ENCODE assay signal across 14 cellular contexts in the genomic region with DNA sequence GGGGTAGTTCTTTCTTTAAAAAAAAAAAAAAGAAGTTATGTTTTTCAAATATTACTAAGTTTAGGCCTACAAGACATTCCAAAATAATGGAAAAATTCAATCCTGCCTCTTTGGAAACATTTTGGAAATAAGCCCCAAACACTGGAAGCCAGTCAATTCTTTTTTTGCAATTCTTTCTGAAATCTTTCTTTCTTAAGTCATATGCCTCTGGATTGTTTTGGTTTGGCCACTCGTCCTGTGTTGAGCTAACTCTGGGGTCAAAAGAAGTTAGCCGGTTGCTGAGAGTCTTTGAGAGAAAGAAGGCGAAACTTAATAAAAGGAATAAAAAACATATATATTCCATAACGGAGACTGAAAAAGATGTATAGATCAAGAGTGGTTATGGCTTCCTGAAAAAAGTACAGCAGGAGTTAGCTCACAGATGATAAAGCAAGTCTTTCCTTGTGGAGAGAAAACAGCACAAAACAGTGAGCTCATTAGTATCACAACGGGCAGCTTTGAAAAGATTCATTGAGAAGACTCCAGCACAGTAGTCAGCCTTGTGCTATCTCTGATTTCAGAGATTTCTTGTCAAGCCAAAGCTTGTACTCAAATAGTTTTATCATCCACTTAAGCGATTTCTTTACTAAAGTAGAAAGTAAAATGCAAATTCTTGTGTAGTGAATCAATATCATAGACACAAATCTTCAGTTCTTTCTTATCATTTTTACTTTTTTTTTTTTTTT.
A peak's percentile ranks its signal among the peaks of the same experiment; 100 is the strongest.
DNase-seq lines count a peak whose midpoint lies in the region; ATAC-seq, FAIRE-seq and TF ChIP-seq lines count a peak whose summit lies in the region.
"Had no signal": no experiment of that assay in that cellular context is flagged by ENCODE, and none has a peak within 500 bp of the region (broad histone marks: within the 10 kb centered on the region; RNA-seq: fewer than 3 reads in every experiment).

No MANE protein-coding gene starts in this region.

- DNase-seq in astrocyte (ENCODE audit: low read depth) (peak; percentile 75), foreskin keratinocyte (peak; percentile 44 to 75), nephron progenitor cell (no peak), vagina (ENCODE audit: extremely low spot score in 2 of 2) (no peak), D341Med (ENCODE audit: low spot score) (no peak), NCI-H1417 (lab: John Stamatoyannopoulos, UW) (no peak)
- DNase-seq: activated CD4-positive, alpha-beta T cell treated with anti-CD3 and anti-CD28 coated beads for 1 hour; activated naive CD4-positive, alpha-beta T cell; DMS153; effector memory CD8-positive, alpha-beta T cell; NCI-H226; RPMI8226 had no signal

- peak overlapping the region; percentile 55 for H3K4me2 ChIP-seq in astrocyte (ENCODE audit: low read length)

- intact Hi-C loops in vagina (cut with DNase I): no loop called here

- FAIRE-seq in astrocyte (lab: Jason Lieb, UNC): peak; percentile 59

- H3K27me3 Mint-ChIP-seq in astrocyte (ENCODE audit: low read depth, unreplicated experiment) (no peaks in the 10 kb centered on the region), nephron progenitor cell (ENCODE audit: low read depth, poor library complexity) (no peaks in the 10 kb centered on the region)
- H3K27me3 Mint-ChIP-seq: effector memory CD8-positive, alpha-beta T cell had no signal

- no peaks in the 10 kb centered on the region for H3K36me3 Mint-ChIP-seq in astrocyte (ENCODE audit: low read depth, unreplicated experiment)
- peaks cover 30% of the 10 kb centered on the region for H3K36me3 Mint-ChIP-seq in nephron progenitor cell (ENCODE audit: low read depth)

- no peak overlapping the region for H3K4me3 Mint-ChIP-seq in astrocyte (ENCODE audit: unreplicated experiment)
- no peak overlapping the region for H3K4me3 Mint-ChIP-seq in nephron progenitor cell
- H3K4me3 Mint-ChIP-seq: effector memory CD8-positive, alpha-beta T cell had no signal

- ATAC-seq in foreskin keratinocyte: peak; percentile 75
- ATAC-seq in GM21381 (IDR thresholded peaks at IDR 0.05; ENCODE audit: unreplicated experiment): no peak
- ATAC-seq: effector memory CD8-positive, alpha-beta T cell; left lobe of liver had no signal

- H3K79me2 ChIP-seq in astrocyte (ENCODE audit: insufficient read depth, low read length): peaks cover 48% of the 10 kb centered on the region

- peak overlapping the region; percentile 48 for H3K9ac ChIP-seq in astrocyte (ENCODE audit: low read length)

- H3K4me1 ChIP-seq in astrocyte (ENCODE audit: insufficient read depth, low read length) (peaks cover 19% of the 10 kb centered on the region), foreskin keratinocyte (peaks cover 17% of the 10 kb centered on the region), vagina (no peaks in the 10 kb centered on the region)

- no peaks in the 10 kb centered on the region for H4K20me1 ChIP-seq in astrocyte (ENCODE audit: insufficient read depth, low read length)

- H3K27ac Mint-ChIP-seq in astrocyte (ENCODE audit: unreplicated experiment) (peak overlapping the region; percentile 20), nephron progenitor cell (peak overlapping the region; percentile 61)
- H3K27ac Mint-ChIP-seq: effector memory CD8-positive, alpha-beta T cell had no signal

- H3K9me3 ChIP-seq in astrocyte (ENCODE audit: insufficient read depth, low read depth, low read length) (no peaks in the 10 kb centered on the region), vagina (no peaks in the 10 kb centered on the region)

- H3K27me3 ChIP-seq in astrocyte (ENCODE audit: insufficient read depth, low read length): no peaks in the 10 kb centered on the region
- no peaks in the 10 kb centered on the region for H3K27me3 ChIP-seq in foreskin keratinocyte
- H3K27me3 ChIP-seq in vagina: no peaks in the 10 kb centered on the region

- H3K9me3 Mint-ChIP-seq in astrocyte (ENCODE audit: unreplicated experiment) (no peaks in the 10 kb centered on the region), nephron progenitor cell (no peaks in the 10 kb centered on the region)
- H3K9me3 Mint-ChIP-seq: effector memory CD8-positive, alpha-beta T cell had no signal

- H3K4me1 Mint-ChIP-seq in astrocyte (ENCODE audit: low read depth, unreplicated experiment) (peaks cover 12% of the 10 kb centered on the region), nephron progenitor cell (peaks cover 5% of the 10 kb centered on the region)

- H3K27ac ChIP-seq in astrocyte (ENCODE audit: low read depth, low read length): peak overlapping the region; percentile 76
- peak overlapping the region; percentile 87 for H3K27ac ChIP-seq in foreskin keratinocyte
- H3K27ac ChIP-seq in vagina: peak overlapping the region; percentile 36

- no peak for TF ChIP-seq CTCF in astrocyte (IDR thresholded peaks at IDR 0.05; ENCODE audit: insufficient read depth, low read depth, low read length)
- TF ChIP-seq CTCF in foreskin keratinocyte (conservative IDR thresholded peaks at IDR 0.05): no peak
- no peak for TF ChIP-seq CTCF in nephron progenitor cell (IDR thresholded peaks at IDR 0.05)
- no peak for TF ChIP-seq CTCF in vagina (IDR thresholded peaks at IDR 0.05)

- H2AFZ ChIP-seq in astrocyte (ENCODE audit: low read depth, low read length): no peak overlapping the region

- TF ChIP-seq POLR2A in vagina (IDR thresholded peaks at IDR 0.05): no peak

- H3K36me3 ChIP-seq in astrocyte (ENCODE audit: insufficient read depth, low read length) (peaks cover 21% of the 10 kb centered on the region), vagina (no peaks in the 10 kb centered on the region)

- H3K4me3 ChIP-seq in astrocyte (ENCODE audit: insufficient read depth, low read depth, low read length) (no peak overlapping the region), vagina (no peak overlapping the region)

Comparison
In these comparisons a context has a peak if more than half of its experiments do, and no peak if none do; other contexts are left out.
1. DNase-seq: peak in astrocyte (single experiment) and foreskin keratinocyte (2 of 2); none in nephron progenitor cell (single experiment), vagina (0 of 2), D341Med (single experiment) and NCI-H1417 (0 of 3).
2. H3K27ac ChIP-seq: peak in every context shown above with its lines; median percentile 87 in foreskin keratinocyte; 76 in astrocyte; 36 in vagina.